In genomic region chr2:109523121-109523520, GRCh38 we compare ENCODE assay signal across 18 cellular contexts.
"Had no signal": no experiment of that assay in that cellular context is flagged by ENCODE, and none has a peak within 500 bp of the region (broad histone marks: within the 10 kb centered on the region; RNA-seq: fewer than 3 reads in every experiment).

No MANE protein-coding gene starts in this region.

- H3K9ac ChIP-seq: parathyroid adenoma had no signal

- H3K4me3 ChIP-seq: esophagus muscularis mucosa, gastrocnemius medialis, left lung, lower lobe of right lung, stomach, thoracic aorta, transverse colon, uterus had no signal

- H3K9me3 ChIP-seq: esophagus muscularis mucosa, gastrocnemius medialis, left lung, lower lobe of right lung, stomach, thoracic aorta, transverse colon, uterus had no signal

- H3K36me3 ChIP-seq: esophagus muscularis mucosa, gastrocnemius medialis, left lung, lower lobe of right lung, stomach, thoracic aorta, transverse colon, uterus had no signal

- H2AFZ ChIP-seq: parathyroid adenoma had no signal

- ATAC-seq: effector memory CD8-positive, alpha-beta T cell; gastrocnemius medialis; left lung; natural killer cell had no signal

- H3K4me1 ChIP-seq: esophagus muscularis mucosa, gastrocnemius medialis, left lung, lower lobe of right lung, parathyroid adenoma, stomach, transverse colon, uterus had no signal

- H3K27me3 ChIP-seq: gastrocnemius medialis, left lung, transverse colon, uterus had no signal

- DNase-seq: effector memory CD8-positive, alpha-beta T cell; islet precursor cell; left lung; lower lobe of right lung; natural killer cell; nucleus accumbens; stimulated activated CD4-positive, alpha-beta T cell treated with anti-CD3 and anti-CD28 coated beads, Interleukin-15, amount 100 ng/mL, for 24 hours; stimulated activated CD4-positive, alpha-beta T cell treated with anti-CD3 and anti-CD28 coated beads, Interleukin-2, amount 100 ng/mL, for 24 hours; stimulated activated naive CD4-positive, alpha-beta T cell; stomach; substantia nigra; transverse colon; uterus had no signal

- H3K27ac ChIP-seq: epithelial cell of prostate, esophagus muscularis mucosa, gastrocnemius medialis, left lung, lower lobe of right lung, parathyroid adenoma, stomach, thoracic aorta, transverse colon, uterus had no signal
